Comparison of ENCODE assay signal across 9 cellular contexts in genomic region chr2:14074691-14075090, GRCh38.
"Had no signal": no experiment of that assay in that cellular context is flagged by ENCODE, and none has a peak within 500 bp of the region (broad histone marks: within the 10 kb centered on the region; RNA-seq: fewer than 3 reads in every experiment).

No MANE protein-coding gene starts in this region.

- H3K27me3 Mint-ChIP-seq: IgD-negative memory B cell had no signal

- H3K4me3 Mint-ChIP-seq: HFFc6, IgD-negative memory B cell had no signal

- H3K36me3 ChIP-seq: HAP-1 had no signal

- ATAC-seq: HCT116, HepG2 had no signal

- H3K27ac ChIP-seq: HL-60 had no signal

- H3K4me3 ChIP-seq: HAP-1 had no signal

- H3K36me3 Mint-ChIP-seq: IgD-negative memory B cell had no signal

- DNase-seq: GOT3, H7, HFFc6, KBM-7 had no signal

- H3K4me1 ChIP-seq: HAP-1 had no signal

- H3K27ac Mint-ChIP-seq: HFFc6, IgD-negative memory B cell had no signal

- H3K4me1 Mint-ChIP-seq: IgD-negative memory B cell had no signal

- H3K9me3 ChIP-seq: HAP-1 had no signal
